9 cellular contexts compared by ENCODE assay signal in the genomic region with DNA sequence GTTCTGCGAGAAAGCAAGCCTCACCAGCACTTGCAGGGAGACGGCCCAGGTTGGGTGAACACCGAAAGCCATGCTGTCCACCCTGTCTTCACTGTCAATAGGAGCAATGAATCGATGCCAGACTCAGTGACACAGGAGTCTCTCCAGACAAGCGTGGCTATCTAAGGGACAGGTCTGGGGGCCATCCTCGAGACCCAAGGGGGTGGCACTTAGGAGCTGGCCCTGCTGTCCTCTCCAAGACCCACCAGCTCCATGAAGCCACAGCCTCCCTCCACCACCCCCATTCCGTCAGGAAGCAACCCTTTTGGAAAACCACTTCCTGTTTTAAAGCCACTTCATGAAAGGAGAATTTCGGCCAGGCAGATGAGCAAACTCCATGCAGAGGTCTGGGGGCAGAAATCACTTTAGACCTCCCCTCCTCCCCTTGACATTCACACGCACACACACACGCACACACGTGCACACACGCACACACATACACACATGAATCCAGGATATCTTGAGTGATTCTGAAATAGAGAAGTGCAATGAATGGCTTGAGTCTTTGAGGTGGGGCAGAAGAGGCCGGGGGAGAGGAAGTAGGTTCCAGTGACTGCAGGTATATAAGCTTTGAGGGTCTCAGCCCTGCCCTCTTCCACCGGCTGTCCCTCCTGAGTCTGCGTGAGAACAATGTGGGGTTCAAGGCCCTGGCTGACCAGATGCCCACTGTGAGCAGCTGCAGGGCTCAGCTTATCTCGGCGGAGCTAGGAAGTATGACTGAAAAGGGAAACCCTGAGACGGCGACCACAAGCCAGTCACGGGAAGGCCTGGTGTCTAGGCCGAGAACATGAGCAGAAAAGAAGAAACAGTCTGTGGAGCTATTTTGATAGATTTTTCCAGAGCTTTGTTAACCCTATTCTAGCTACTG. TPM values are rescaled to one million over a fixed set of nuclear protein-coding genes. Genes with fewer than 3 reads are reported as not detected.
DNase-seq lines count a peak whose midpoint lies in the region; ATAC-seq and TF ChIP-seq lines count a peak whose summit lies in the region.
"Had no signal": no experiment of that assay in that cellular context is flagged by ENCODE, and none has a peak within 500 bp of the region (broad histone marks: within the 10 kb centered on the region; RNA-seq: fewer than 3 reads in every experiment).

No MANE protein-coding gene starts in this region.

- ATAC-seq in GM21526 (IDR thresholded peaks at IDR 0.05; ENCODE audit: low FRiP score, unreplicated experiment) (peak; percentile 47), foreskin keratinocyte (no peak)
- ATAC-seq: HCT116 had no signal

- POLR2A ChIA-PET in activated CD4-positive, alpha-beta T cell treated with anti-CD3 and anti-CD28 coated beads, Interleukin-2, amount 10 ng/mL, durations not matched to agents 7 days and 5 days (lab: Charles Lee), result interaction anchor here (0.7 to 0.8 kb wide), 2 partner anchors 12 to 21 kb away, joined by 3 read pairs; no protein-coding TSS in a partner anchor

- peaks cover 27% of the 10 kb centered on the region for H3K4me1 ChIP-seq in foreskin keratinocyte

- H3K27ac Mint-ChIP-seq in activated CD4-positive, alpha-beta T cell treated with anti-CD3 and anti-CD28 coated beads, Interleukin-2, amount 10 ng/mL, durations not matched to agents 7 days and 5 days, result peak overlapping the region; percentile 88

- H3K36me3 Mint-ChIP-seq in activated CD4-positive, alpha-beta T cell treated with anti-CD3 and anti-CD28 coated beads, Interleukin-2, amount 10 ng/mL, durations not matched to agents 7 days and 5 days (ENCODE audit: low read depth), result peaks cover 60% of the 10 kb centered on the region

- no peaks in the 10 kb centered on the region for H3K27me3 Mint-ChIP-seq in activated CD4-positive, alpha-beta T cell treated with anti-CD3 and anti-CD28 coated beads, Interleukin-2, amount 10 ng/mL, durations not matched to agents 7 days and 5 days

- DNase-seq in Daoy (ENCODE audit: low read depth) (peak; percentile 57), foreskin keratinocyte (peak in 1 of 2 donors; percentile 19), SW480 (ENCODE audit: low spot score) (no peak), NCI-H1092 (lab: John Stamatoyannopoulos, UW) (no peak)
- DNase-seq in Jurkat, Clone E6-1 (ENCODE audit: low read depth, low spot score), result peak; percentile 38
- DNase-seq in activated CD4-positive, alpha-beta T cell treated with anti-CD3 and anti-CD28 coated beads, Interleukin-2, amount 10 ng/mL, durations not matched to agents 7 days and 5 days, result peak; percentile 60
- peak; percentile 23 for DNase-seq in stimulated activated CD8-positive, alpha-beta memory T cell treated with anti-CD3 and anti-CD28 coated beads, Interleukin-12 subunit alpha, Interleukin-12 subunit beta, amount 100 ng/mL, for 4 hours (ENCODE audit: low read depth)

- CTCF ChIA-PET in activated CD4-positive, alpha-beta T cell treated with anti-CD3 and anti-CD28 coated beads, Interleukin-2, amount 10 ng/mL, durations not matched to agents 7 days and 5 days (lab: Charles Lee), result interaction anchor here (0.8 to 2.7 kb wide), 9 partner anchors 10 to 318 kb away, joined by 3 to 8 read pairs (median 4); partner anchors contain the start of genes GRK5 and RGS10

- H3K27ac ChIP-seq in foreskin keratinocyte, result peak overlapping the region; percentile 86

- H3K4me3 ChIP-seq in Jurkat, Clone E6-1 (ENCODE audit: low read length), result peak overlapping the region; percentile 47

- TF ChIP-seq CTCF in foreskin keratinocyte (conservative IDR thresholded peaks at IDR 0.05), result no peak

- H3K4me3 Mint-ChIP-seq in activated CD4-positive, alpha-beta T cell treated with anti-CD3 and anti-CD28 coated beads, Interleukin-2, amount 10 ng/mL, durations not matched to agents 7 days and 5 days, result peak overlapping the region; percentile 53

- H3K4me1 Mint-ChIP-seq in activated CD4-positive, alpha-beta T cell treated with anti-CD3 and anti-CD28 coated beads, Interleukin-2, amount 10 ng/mL, durations not matched to agents 7 days and 5 days, result peaks cover 70% of the 10 kb centered on the region

- no peaks in the 10 kb centered on the region for H3K27me3 ChIP-seq in foreskin keratinocyte

- no peaks in the 10 kb centered on the region for H3K9me3 Mint-ChIP-seq in activated CD4-positive, alpha-beta T cell treated with anti-CD3 and anti-CD28 coated beads, Interleukin-2, amount 10 ng/mL, durations not matched to agents 7 days and 5 days

RNA-seq across cellular contexts. Expression of gene RGS10, which starts 25.0 kb away (rescaled TPM):
- total RNA-seq in Daoy (2014; rRNA removed; shearing (Covaris generic)), result 22.1 and 22.8 TPM in 2 replicates
- 99.4 TPM for polyA plus RNA-seq in Jurkat, Clone E6-1 (2012; ENCODE audit: insufficient read depth, insufficient read length)
- 100 to 1,000 TPM; 151 to 172 TPM for total RNA-seq in activated CD4-positive, alpha-beta T cell treated with anti-CD3 and anti-CD28 coated beads, Interleukin-2, amount 10 ng/mL, durations not matched to agents 7 days and 5 days
- total RNA-seq in foreskin keratinocyte, result 85.7 and 86.5 TPM in 2 replicates
- 124 and 127 TPM in 2 replicates for polyA plus RNA-seq in foreskin keratinocyte

Comparison
In these comparisons a context has a peak if more than half of its experiments do, and no peak if none do; other contexts are left out.
1. DNase-seq: peak in Daoy (single experiment), Jurkat, Clone E6-1 (single experiment), activated CD4-positive, alpha-beta T cell treated with anti-CD3 and anti-CD28 coated beads, Interleukin-2, amount 10 ng/mL, durations not matched to agents 7 days and 5 days (single experiment) and stimulated activated CD8-positive, alpha-beta memory T cell treated with anti-CD3 and anti-CD28 coated beads, Interleukin-12 subunit alpha, Interleukin-12 subunit beta, amount 100 ng/mL, for 4 hours (single experiment); none in SW480 (single experiment) and NCI-H1092 (single experiment).